In the genomic region with DNA sequence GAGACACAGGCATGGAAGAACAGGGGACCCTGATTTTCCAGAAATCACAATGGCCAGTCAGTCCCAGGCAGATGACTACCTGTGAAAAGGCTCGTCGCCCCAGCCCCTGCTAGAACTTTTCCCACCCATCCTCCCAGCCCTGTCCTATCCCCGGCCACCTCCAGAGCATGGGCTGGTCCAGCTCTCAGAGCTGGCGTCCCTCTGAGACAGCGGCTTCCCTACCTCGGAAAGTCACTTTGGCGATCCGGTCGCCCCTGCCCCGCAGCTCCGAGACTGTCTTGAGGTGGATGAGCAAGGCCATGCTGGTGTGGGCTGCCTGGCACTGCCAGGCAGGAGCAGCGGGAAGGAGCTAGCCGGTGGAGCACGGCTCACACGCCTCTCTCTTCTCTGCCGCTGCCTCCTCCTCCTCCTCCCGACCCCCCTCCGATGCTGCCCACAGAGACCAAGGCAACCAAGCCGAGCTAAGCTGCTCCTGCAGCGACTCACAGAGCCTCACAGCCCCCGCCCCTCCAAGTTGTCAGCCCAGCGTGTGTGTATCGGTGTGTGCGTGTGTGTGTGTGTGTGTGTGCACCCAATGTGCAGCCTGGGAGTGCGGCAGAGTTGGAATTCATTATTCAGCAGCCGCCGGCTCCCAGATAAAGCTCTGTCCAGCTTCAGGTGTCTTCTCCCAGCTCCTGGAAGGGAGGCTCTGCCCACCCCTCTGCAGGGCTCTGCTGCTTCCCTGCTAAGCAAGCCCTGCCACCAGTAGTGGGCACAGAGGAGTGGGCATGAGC, we compare ENCODE assay signal across 19 cellular contexts.
DNase-seq lines count a peak whose midpoint lies in the region; ATAC-seq, FAIRE-seq and TF ChIP-seq lines count a peak whose summit lies in the region.
"Had no signal": no experiment of that assay in that cellular context is flagged by ENCODE, and none has a peak within 500 bp of the region (broad histone marks: within the 10 kb centered on the region; RNA-seq: fewer than 3 reads in every experiment).

No MANE protein-coding gene starts in this region.

- 15% methylated on average over 27 of the region's 27 CpGs for WGBS in GM23248 (ENCODE audit: low coverage in 1 of 2, low lambda C conversion rate in 2 of 2, missing lambda C conversion rate in 2 of 2), 2 experiments
- 30% methylated on average over 8 of the region's 27 CpGs for WGBS in right lobe of liver (ENCODE audit: insufficient coverage, low coverage, low lambda C conversion rate, missing lambda C conversion rate)
- WGBS in testis, 2 donors: 37 to 60% methylated on average over 23 to 26 of the region's 27 CpGs

- H3F3A ChIP-seq in GM23248 (ENCODE audit: insufficient read depth): no peaks in the 10 kb centered on the region

- H3K4me3 ChIP-seq in A673 (ENCODE audit: low read depth, low read length, poor library complexity, severe bottlenecking) (no peak overlapping the region), GM23248 (no peak overlapping the region), astrocyte of the spinal cord (ENCODE audit: low read depth, low read length) (no peak overlapping the region), right lobe of liver (no peak overlapping the region), testis (no peak overlapping the region)
- H3K4me3 ChIP-seq: adrenal gland, esophagus muscularis mucosa, left ventricle myocardium inferior, thyroid gland had no signal

- POLR2A ChIA-PET in A673 (lab: Charles Lee; ENCODE audit: low non-redundant PET): no interaction called here

- no peak for TF ChIP-seq CTCF in A673 (conservative IDR thresholded peaks at IDR 0.05; ENCODE audit: low read depth, low read length)
- TF ChIP-seq CTCF in astrocyte of the spinal cord (IDR thresholded peaks at IDR 0.05; ENCODE audit: low read depth, low read length): no peak
- no peak for TF ChIP-seq CTCF in right lobe of liver (IDR thresholded peaks at IDR 0.05)
- TF ChIP-seq CTCF in testis (IDR thresholded peaks at IDR 0.05): no peak

- DNase-seq in A673 (ENCODE audit: low spot score) (peak; percentile 47), GM23248 (peak; percentile 35), astrocyte of the spinal cord (ENCODE audit: low read depth, low spot score) (peak; percentile 3), right lobe of liver (peak in 2 of 3 donors; percentile 15 to 33), testis (no peak), frontal cortex (ENCODE audit: low spot score in 2 of 2) (no peak), urothelium cell line (ENCODE audit: low spot score) (no peak)
- DNase-seq: activated CD4-positive, alpha-beta T cell treated with anti-CD3 and anti-CD28 coated beads for 48 hours; activated T-cell treated with anti-CD3 and anti-CD28 coated beads, Interleukin-2, amount 50 U/mL, for 24 hours; adrenal gland; AML-193; cortex of kidney; DMS 273 treated with DMSO at 0.1 percent for 48 hours; left ventricle myocardium inferior; SIG-M5; stimulated activated CD4-positive, alpha-beta T cell treated with anti-CD3 and anti-CD28 coated beads, Interleukin-2, amount 100 ng/mL, for 24 hours had no signal

- intact Hi-C loops in A673 (cut with micrococcal nuclease; ENCODE audit: unreplicated experiment): no loop called here
- intact Hi-C loops in right lobe of liver (cut with DNase I): no loop called here
- intact Hi-C loops in testis (cut with DNase I; ENCODE audit: low total_unique reads): no loop called here

- H3K9me2 ChIP-seq in GM23248 (ENCODE audit: insufficient read depth): no peaks in the 10 kb centered on the region

- FAIRE-seq in frontal cortex (lab: Jason Lieb, UNC) (no peak), urothelium cell line (lab: Jason Lieb, UNC) (no peak)

- CTCF ChIA-PET in A673 (lab: Charles Lee): interaction anchor here (1.2 kb wide), 1 partner anchor 19 kb away, joined by 3 read pairs; no protein-coding TSS in a partner anchor

- H3K9me3 ChIP-seq in A673 (ENCODE audit: low read depth, low read length, poor library complexity, severe bottlenecking): no peaks in the 10 kb centered on the region
- H3K9me3 ChIP-seq in GM23248 (ENCODE audit: low read depth): no peaks in the 10 kb centered on the region
- H3K9me3 ChIP-seq in right lobe of liver: no peaks in the 10 kb centered on the region
- no peaks in the 10 kb centered on the region for H3K9me3 ChIP-seq in testis
- H3K9me3 ChIP-seq: adrenal gland, esophagus muscularis mucosa, left ventricle myocardium inferior, thyroid gland had no signal

- ATAC-seq in right lobe of liver: no peak
- ATAC-seq in GM21737 (IDR thresholded peaks at IDR 0.05; ENCODE audit: unreplicated experiment): no peak

- no peak overlapping the region for H3K4me2 ChIP-seq in GM23248 (ENCODE audit: unreplicated experiment)

- in situ Hi-C loops in GM23248 (cut with MboI) (no loop called here), astrocyte of the spinal cord (cut with HindIII; ENCODE audit: low sequenced_read_pairs) (no loop called here)

- H3K79me2 ChIP-seq in GM23248 (ENCODE audit: insufficient read depth): no peaks in the 10 kb centered on the region

- no TSS peak for BruUV-seq in A673 (replicated peaks; lab: Mats Ljungman, UMichigan)

- peaks cover 39% of the 10 kb centered on the region for H3K27me3 ChIP-seq in A673 (replicated peaks; ENCODE audit: insufficient read depth, low read depth, low read length, poor library complexity)
- peaks cover 87% of the 10 kb centered on the region for H3K27me3 ChIP-seq in GM23248 (replicated peaks; ENCODE audit: insufficient read depth)
- H3K27me3 ChIP-seq in right lobe of liver: no peaks in the 10 kb centered on the region
- no peaks in the 10 kb centered on the region for H3K27me3 ChIP-seq in testis
- H3K27me3 ChIP-seq: thyroid gland had no signal

- no peaks in the 10 kb centered on the region for H4K20me1 ChIP-seq in GM23248 (ENCODE audit: insufficient read depth)

- H3K36me3 ChIP-seq in A673 (ENCODE audit: insufficient read depth, low read length, poor library complexity, severe bottlenecking) (no peaks in the 10 kb centered on the region), GM23248 (ENCODE audit: low read depth) (no peaks in the 10 kb centered on the region), right lobe of liver (no peaks in the 10 kb centered on the region), testis (ENCODE audit: low read depth, missing control alignments) (no peaks in the 10 kb centered on the region)
- H3K36me3 ChIP-seq: adrenal gland, esophagus muscularis mucosa, left ventricle myocardium inferior, thyroid gland had no signal

- H3K4me1 ChIP-seq in A673 (ENCODE audit: insufficient read depth, low read length, poor library complexity, severe bottlenecking) (no peaks in the 10 kb centered on the region), GM23248 (ENCODE audit: insufficient read depth) (peaks cover 8% of the 10 kb centered on the region; the same call in 1 of the 2 replicates), right lobe of liver (peaks cover 0 to 5% (median 0%) of the 10 kb centered on the region in 4 donors), testis (peaks cover 8% of the 10 kb centered on the region)

- H3K9ac ChIP-seq in GM23248: no peak overlapping the region

- H3K27ac ChIP-seq in A673 (ENCODE audit: low read depth, low read length, poor library complexity, severe bottlenecking) (no peak overlapping the region), GM23248 (no peak overlapping the region), right lobe of liver (no peak overlapping the region), testis (no peak overlapping the region)
- H3K27ac ChIP-seq: adrenal gland, esophagus muscularis mucosa, left ventricle myocardium inferior, thyroid gland had no signal

- TF ChIP-seq POLR2A in right lobe of liver (IDR thresholded peaks at IDR 0.05) (no peak), testis (IDR thresholded peaks at IDR 0.05) (no peak)

- no peak overlapping the region for H2AFZ ChIP-seq in GM23248

Comparison
In these comparisons a context has a peak if more than half of its experiments do, and no peak if none do; other contexts are left out.
1. DNase-seq: peak in A673 (single experiment), GM23248 (single experiment), astrocyte of the spinal cord (single experiment) and right lobe of liver (2 of 3); none in testis (single experiment), frontal cortex (0 of 2) and urothelium cell line (single experiment).